ENCODE assay signal across 19 cellular contexts in genomic region chr9:121855476-121855875, GRCh38.
A peak's percentile ranks its signal among the peaks of the same experiment; 100 is the strongest.
DNase-seq lines count a peak whose midpoint lies in the region; ATAC-seq lines count a peak whose summit lies in the region.
"Had no signal": no experiment of that assay in that cellular context is flagged by ENCODE, and none has a peak within 500 bp of the region (broad histone marks: within the 10 kb centered on the region; RNA-seq: fewer than 3 reads in every experiment).

No MANE protein-coding gene starts in this region.

- intact Hi-C loops in cardiac septum (cut with DNase I) (no loop called here), Right ventricle myocardium superior (cut with DNase I) (no loop called here), sciatic nerve (cut with DNase I) (no loop called here)

- DNase-seq in cardiac septum (ENCODE audit: low spot score) (peak; percentile 6), Right ventricle myocardium superior (no peak), islet precursor cell (peak; percentile 26), sciatic nerve (ENCODE audit: low spot score) (peak; percentile 25), medulla oblongata (ENCODE audit: extremely low spot score) (no peak), NCI-H1048 (lab: John Stamatoyannopoulos, UW) (no peak)
- DNase-seq: 8988T; ACHN; C1 segment of cervical spinal cord; Calu3; CD4-positive, alpha-beta memory T cell; COR-L47; DMS53; DMS79 treated with DMSO at 0.1 percent for 48 hours; GF-D8; GOT3; HFFc6 had no signal

- ATAC-seq in Right ventricle myocardium superior (ENCODE audit: poor library complexity) (no peak), sciatic nerve (no peak), HG02970 (IDR thresholded peaks at IDR 0.05; ENCODE audit: low FRiP score, unreplicated experiment) (no peak)
- ATAC-seq: A549 had no signal

Comparison
In these comparisons a context has a peak if more than half of its experiments do, and no peak if none do; other contexts are left out.
1. DNase-seq: peak in cardiac septum (single experiment), islet precursor cell (single experiment) and sciatic nerve (single experiment); none in Right ventricle myocardium superior (single experiment), medulla oblongata (single experiment) and NCI-H1048 (single experiment).